Comparison of ENCODE assay signal across 11 cellular contexts in the genomic region with DNA sequence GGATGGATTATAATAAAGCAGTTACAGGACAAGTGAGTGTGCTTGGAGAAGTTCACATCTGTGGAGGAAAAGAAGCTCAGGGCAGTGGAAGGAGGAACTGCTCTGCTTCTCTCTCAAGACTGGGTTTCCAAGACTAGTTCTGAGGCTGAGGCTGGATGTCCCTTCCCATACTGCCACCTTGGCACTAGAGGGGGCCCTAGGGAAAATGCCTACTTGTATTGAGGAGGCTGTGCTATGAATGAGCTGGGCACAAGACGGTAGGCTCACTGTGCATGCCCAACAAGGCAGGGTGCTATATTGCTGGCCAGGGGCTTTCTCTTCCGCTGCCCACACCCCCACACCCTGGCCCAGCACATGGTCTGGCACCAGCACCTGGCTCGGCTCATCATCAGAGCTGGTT.
DNase-seq lines count a peak whose midpoint lies in the region; ATAC-seq and TF ChIP-seq lines count a peak whose summit lies in the region.
"Had no signal": no experiment of that assay in that cellular context is flagged by ENCODE, and none has a peak within 500 bp of the region (broad histone marks: within the 10 kb centered on the region; RNA-seq: fewer than 3 reads in every experiment).

No MANE protein-coding gene starts in this region.

- intact Hi-C loops in mucosa of descending colon (cut with DNase I, micrococcal nuclease) = no loop called here

- H3K4me3 ChIP-seq in brain microvascular endothelial cell (ENCODE audit: low read depth, low read length) = no peak overlapping the region
- H3K4me3 ChIP-seq in mucosa of descending colon = no peak overlapping the region

- H3K27me3 ChIP-seq in brain microvascular endothelial cell (replicated peaks) = no peaks in the 10 kb centered on the region

- TF ChIP-seq CTCF in brain microvascular endothelial cell (IDR thresholded peaks at IDR 0.05; ENCODE audit: low read depth, low read length, missing control alignments) (peak; percentile 48), mucosa of descending colon (IDR thresholded peaks at IDR 0.05) (no peak)

- ATAC-seq in mucosa of descending colon (peak; percentile 64), HG03095 (IDR thresholded peaks at IDR 0.05; ENCODE audit: unreplicated experiment) (no peak)
- ATAC-seq: T-cell had no signal

- H3K36me3 ChIP-seq in brain microvascular endothelial cell (replicated peaks) (no peaks in the 10 kb centered on the region), mucosa of descending colon (ENCODE audit: low read depth) (no peaks in the 10 kb centered on the region)

- H3K4me1 ChIP-seq in mucosa of descending colon (ENCODE audit: low read depth) = no peaks in the 10 kb centered on the region

- no peak overlapping the region for H3K27ac ChIP-seq in brain microvascular endothelial cell
- H3K27ac ChIP-seq: epithelial cell of prostate had no signal

- no peaks in the 10 kb centered on the region for H3K9me3 ChIP-seq in mucosa of descending colon

- in situ Hi-C loops in brain microvascular endothelial cell (cut with HindIII; ENCODE audit: low pct_ligation_motif_present, low sequenced_read_pairs) = no loop called here

- DNase-seq in NCI-H146 treated with DMSO at 0.1 percent for 48 hours (lab: John Stamatoyannopoulos, UW; ENCODE audit: unreplicated experiment) (peak; percentile 4), NCI-H146 (lab: John Stamatoyannopoulos, UW) (no peak), Kasumi-1 (lab: John Stamatoyannopoulos, UW) (peak; percentile 82 to 84), brain microvascular endothelial cell (no peak), mucosa of descending colon (no peak), EL (no peak), HK-2 (ENCODE audit: unreplicated experiment) (no peak)
- DNase-seq: anterior cingulate cortex, T-cell had no signal

Comparison
In these comparisons a context has a peak if more than half of its experiments do, and no peak if none do; other contexts are left out.
1. DNase-seq: peak in NCI-H146 treated with DMSO at 0.1 percent for 48 hours (single experiment) and Kasumi-1 (2 of 2); none in NCI-H146 (single experiment), brain microvascular endothelial cell (single experiment), mucosa of descending colon (0 of 3), EL (single experiment) and HK-2 (single experiment).